In the genomic region with DNA sequence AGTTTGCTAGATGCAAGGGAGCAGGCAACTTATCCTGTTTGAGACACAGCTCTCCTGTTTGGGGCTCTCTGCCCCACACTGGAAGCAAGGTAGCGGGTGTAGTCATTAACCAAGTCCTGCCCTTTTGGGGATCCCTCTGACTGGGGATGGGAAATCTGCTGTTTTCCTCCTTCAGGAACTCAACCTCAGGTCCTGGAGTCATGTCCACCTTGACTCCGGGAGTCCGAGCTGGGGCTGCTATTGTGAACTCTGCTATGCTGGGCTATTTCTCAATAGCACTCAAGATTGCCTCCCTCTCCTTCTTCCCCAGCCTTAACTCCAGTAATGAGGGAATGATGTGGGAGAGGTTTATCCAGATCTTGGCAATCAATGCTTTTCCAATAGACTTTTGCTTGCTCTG, we compare ENCODE assay signal across 7 cellular contexts.
"Had no signal": no experiment of that assay in that cellular context is flagged by ENCODE, and none has a peak within 500 bp of the region (broad histone marks: within the 10 kb centered on the region; RNA-seq: fewer than 3 reads in every experiment).

No MANE protein-coding gene starts in this region.

- H3K9me3 ChIP-seq: HAP-1 had no signal

- H3K4me3 Mint-ChIP-seq: GM23338, HFFc6 had no signal

- H3K4me3 ChIP-seq: GM23338, HAP-1 had no signal

- H3K27ac ChIP-seq: HL-60 had no signal

- H3K27ac Mint-ChIP-seq: GM23338, HFFc6 had no signal

- DNase-seq: HFFc6, KG1 had no signal

- H3K4me2 ChIP-seq: GM23338 had no signal

- H3K4me1 ChIP-seq: HAP-1 had no signal

- H3K9me3 Mint-ChIP-seq: GM23338, HFFc6 had no signal

- ATAC-seq: GM23338, HCT116, HepG2 had no signal

- H3K36me3 ChIP-seq: HAP-1 had no signal
